Comparison of ENCODE assay signal across 23 cellular contexts in the genomic region with DNA sequence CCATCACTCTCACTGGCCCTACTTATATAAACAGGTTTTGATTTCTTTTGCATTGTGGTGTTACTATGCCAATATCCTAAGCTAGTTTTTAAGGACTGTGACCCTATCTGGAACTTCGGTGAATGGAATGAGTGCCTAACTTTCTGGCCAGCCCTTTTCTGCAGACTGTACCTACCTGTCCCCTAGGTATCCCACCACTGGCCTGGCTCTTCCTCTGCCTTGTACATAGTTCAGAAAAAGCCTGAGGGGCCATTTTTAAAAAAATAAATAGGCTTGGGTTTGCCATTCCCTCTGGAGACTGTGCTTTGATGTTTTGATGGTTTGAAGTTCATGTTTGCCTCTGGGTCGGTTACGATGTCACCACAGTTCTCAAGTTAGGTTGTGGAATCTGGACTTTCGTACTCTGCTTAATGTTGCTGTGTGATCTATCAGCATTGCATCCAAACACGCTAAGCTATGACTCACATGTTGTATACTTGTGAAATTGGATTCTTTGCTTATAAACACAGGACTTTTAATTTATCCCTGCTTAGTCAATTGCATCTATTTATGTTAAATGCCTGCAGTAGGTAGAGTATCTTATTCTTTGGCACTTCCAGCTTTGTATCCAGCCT.
DNase-seq lines count a peak whose midpoint lies in the region; ATAC-seq, FAIRE-seq and TF ChIP-seq lines count a peak whose summit lies in the region.
"Had no signal": no experiment of that assay in that cellular context is flagged by ENCODE, and none has a peak within 500 bp of the region (broad histone marks: within the 10 kb centered on the region; RNA-seq: fewer than 3 reads in every experiment).

No MANE protein-coding gene starts in this region.

- H3K4me2 ChIP-seq in A549 (peak overlapping the region; percentile 43), hepatocyte (peak overlapping the region; percentile 1), Karpas-422 (ENCODE audit: low read depth, low read length, poor library complexity, severe bottlenecking) (no peak overlapping the region)

- intact Hi-C loops in dorsolateral prefrontal cortex (cut with DNase I) (no loop called here), natural killer cell (cut with micrococcal nuclease) (no loop called here)

- H3K9me3 ChIP-seq in A549 = no peaks in the 10 kb centered on the region
- H3K9me3 ChIP-seq in adipocyte (ENCODE audit: control insufficient read depth, low read length) = no peaks in the 10 kb centered on the region
- no peaks in the 10 kb centered on the region for H3K9me3 ChIP-seq in hepatocyte (ENCODE audit: low read depth)
- peaks cover 19% of the 10 kb centered on the region for H3K9me3 ChIP-seq in Karpas-422 (ENCODE audit: low read length)
- H3K9me3 ChIP-seq: psoas muscle had no signal

- H2AFZ ChIP-seq in hepatocyte = no peak overlapping the region
- H2AFZ ChIP-seq in Karpas-422 (ENCODE audit: low read length) = no peak overlapping the region

- FAIRE-seq in A549 (lab: Jason Lieb, UNC) = no peak

- H3K36me3 ChIP-seq in adipocyte (ENCODE audit: control insufficient read depth, insufficient read depth, low read length, severe bottlenecking) (no peaks in the 10 kb centered on the region), hepatocyte (replicated peaks; ENCODE audit: insufficient read depth, low read depth) (no peaks in the 10 kb centered on the region), Karpas-422 (ENCODE audit: insufficient read depth, low read length) (no peaks in the 10 kb centered on the region; the same call in 1 of the 2 replicates)
- H3K36me3 ChIP-seq: WERI-Rb-1 had no signal

- WGBS in A549 (ENCODE audit: missing lambda C conversion rate) = 28% methylated on average over 5 of the region's 5 CpGs
- 40% methylated on average over 5 of the region's 5 CpGs for WGBS in hepatocyte (ENCODE audit: low lambda C conversion rate, missing lambda C conversion rate)

- peaks cover 0 to 14% of the 10 kb centered on the region in 2 donors for H3K9me3 Mint-ChIP-seq in natural killer cell
- no peaks in the 10 kb centered on the region for H3K9me3 Mint-ChIP-seq in stimulated activated naive CD8-positive, alpha-beta T cell treated with anti-CD3 and anti-CD28 coated beads, Interleukin-15, amount 100 ng/mL, for 72 hours

- H3K4me3 ChIP-seq in A549 = no peak overlapping the region
- no peak overlapping the region for H3K4me3 ChIP-seq in adipocyte (ENCODE audit: low read length)
- H3K4me3 ChIP-seq in hepatocyte = no peak overlapping the region
- H3K4me3 ChIP-seq in dorsolateral prefrontal cortex = no peak overlapping the region
- H3K4me3 ChIP-seq in Karpas-422 (ENCODE audit: low read length) = no peak overlapping the region
- H3K4me3 ChIP-seq: psoas muscle had no signal

- no peak for TF ChIP-seq EP300 in A549 (IDR thresholded peaks at IDR 0.05)

- H3K27me3 Mint-ChIP-seq in natural killer cell (ENCODE audit: low read depth in 2 of 2) = no peaks in the 10 kb centered on the region
- H3K27me3 Mint-ChIP-seq in stimulated activated naive CD8-positive, alpha-beta T cell treated with anti-CD3 and anti-CD28 coated beads, Interleukin-15, amount 100 ng/mL, for 72 hours = no peaks in the 10 kb centered on the region
- H3K27me3 Mint-ChIP-seq: T-helper 17 cell had no signal

- no peak for TF ChIP-seq POLR2A in A549 (IDR thresholded peaks at IDR 0.05; ENCODE audit: low read length)

- H3K27ac Mint-ChIP-seq in natural killer cell = no peak overlapping the region
- H3K27ac Mint-ChIP-seq in stimulated activated naive CD8-positive, alpha-beta T cell treated with anti-CD3 and anti-CD28 coated beads, Interleukin-15, amount 100 ng/mL, for 72 hours = no peak overlapping the region
- H3K27ac Mint-ChIP-seq: CD14-positive monocyte, H9, T-helper 17 cell had no signal

- CTCF ChIA-PET in A549 (lab: Yijun Ruan, JAX) = no interaction called here

- no peaks in the 10 kb centered on the region for H3K9me2 ChIP-seq in hepatocyte (replicated peaks; ENCODE audit: insufficient read depth)
- no peaks in the 10 kb centered on the region for H3K9me2 ChIP-seq in Karpas-422 (replicated peaks; ENCODE audit: insufficient read depth, low read length)

- H3K36me3 Mint-ChIP-seq in natural killer cell = peaks cover 8% of the 10 kb centered on the region
- H3K36me3 Mint-ChIP-seq: CD14-positive monocyte had no signal

- H3K27me3 ChIP-seq in adipocyte (replicated peaks; ENCODE audit: control insufficient read depth, insufficient read depth, low read length) = no peaks in the 10 kb centered on the region
- no peaks in the 10 kb centered on the region for H3K27me3 ChIP-seq in hepatocyte
- no peaks in the 10 kb centered on the region for H3K27me3 ChIP-seq in dorsolateral prefrontal cortex
- no peaks in the 10 kb centered on the region for H3K27me3 ChIP-seq in Karpas-422 (ENCODE audit: low read length)

- H3K27ac ChIP-seq in A549 = no peak overlapping the region
- H3K27ac ChIP-seq in hepatocyte = peak overlapping the region; percentile 73
- H3K27ac ChIP-seq in dorsolateral prefrontal cortex = no peak overlapping the region
- no peak overlapping the region for H3K27ac ChIP-seq in Karpas-422 (ENCODE audit: low read length)
- H3K27ac ChIP-seq: psoas muscle, WERI-Rb-1 had no signal

- H4K20me1 ChIP-seq in hepatocyte (ENCODE audit: insufficient read depth, poor library complexity, severe bottlenecking) (no peaks in the 10 kb centered on the region), Karpas-422 (ENCODE audit: insufficient read depth, low read depth, low read length) (no peaks in the 10 kb centered on the region)

- no peaks in the 10 kb centered on the region for H3K79me2 ChIP-seq in hepatocyte
- no peaks in the 10 kb centered on the region for H3K79me2 ChIP-seq in Karpas-422 (ENCODE audit: low read length)

- no peak overlapping the region for H3K4me3 Mint-ChIP-seq in natural killer cell
- no peak overlapping the region for H3K4me3 Mint-ChIP-seq in stimulated activated naive CD8-positive, alpha-beta T cell treated with anti-CD3 and anti-CD28 coated beads, Interleukin-15, amount 100 ng/mL, for 72 hours
- H3K4me3 Mint-ChIP-seq: CD14-positive monocyte, H9, T-helper 17 cell had no signal

- TF ChIP-seq RAD21 in A549 (conservative IDR thresholded peaks at IDR 0.05 in 1 of 2, IDR thresholded peaks at IDR 0.05 in 1 of 2) = no peak

- DNase-seq in A549 (ENCODE audit: low read depth in 1 of 2, low spot score in 1 of 2) = peak in 1 of 2 experiments; percentile 40
- DNase-seq in HCEC 1CT = peak; percentile 42
- peak; percentile 75 for DNase-seq in adipocyte (ENCODE audit: low read depth)
- peak; percentile 71 for DNase-seq in hepatocyte (ENCODE audit: low spot score)
- DNase-seq in dorsolateral prefrontal cortex = no peak
- no peak for DNase-seq in Karpas-422
- DNase-seq in natural killer cell = no peak
- DNase-seq in stimulated activated naive CD8-positive, alpha-beta T cell treated with anti-CD3 and anti-CD28 coated beads, Interleukin-15, amount 100 ng/mL, for 72 hours = no peak
- DNase-seq: 8988T; activated CD4-positive, alpha-beta T cell treated with anti-CD3 and anti-CD28 coated beads, Interleukin-2, amount 50 U/mL, for 4 hours; amygdala; DMS 273 treated with DMSO at 0.1 percent for 48 hours; effector memory CD4-positive, alpha-beta T cell; H9; kidney glomerular epithelial cell; midbrain; NCI-H1417 treated with DMSO at 0.1 percent for 48 hours; OCI-M1; psoas muscle; substantia nigra; T-helper 17 cell; WERI-Rb-1 had no signal

- H3K4me1 ChIP-seq in A549 (no peaks in the 10 kb centered on the region), adipocyte (ENCODE audit: control insufficient read depth, insufficient read depth, low read length) (no peaks in the 10 kb centered on the region), hepatocyte (ENCODE audit: insufficient read depth) (peaks cover 42% of the 10 kb centered on the region), Karpas-422 (ENCODE audit: low read length) (no peaks in the 10 kb centered on the region)
- H3K4me1 ChIP-seq: psoas muscle had no signal

- TF ChIP-seq CTCF in A549 (IDR thresholded peaks at IDR 0.05) (no peak), hepatocyte (IDR thresholded peaks at IDR 0.05; ENCODE audit: poor library complexity) (no peak), dorsolateral prefrontal cortex (IDR thresholded peaks at IDR 0.05 in 54 of 56, conservative IDR thresholded peaks at IDR 0.05 in 2 of 56; ENCODE audit: low read depth in 1 of 56, partially characterized antibody in 56 of 56) (no peak), natural killer cell (IDR thresholded peaks at IDR 0.05) (no peak)

- no peaks in the 10 kb centered on the region for H3K4me1 Mint-ChIP-seq in natural killer cell
- H3K4me1 Mint-ChIP-seq in stimulated activated naive CD8-positive, alpha-beta T cell treated with anti-CD3 and anti-CD28 coated beads, Interleukin-15, amount 100 ng/mL, for 72 hours = no peaks in the 10 kb centered on the region
- H3K4me1 Mint-ChIP-seq: CD14-positive monocyte, T-helper 17 cell had no signal

- H3K9ac ChIP-seq in adipocyte (ENCODE audit: low read length) (no peak overlapping the region), Karpas-422 (ENCODE audit: low read length) (no peak overlapping the region)

- ATAC-seq in A549 (peak in 1 of 2 experiments; percentile 51; a peak in 4 of 6 replicates), natural killer cell (no peak)
- ATAC-seq in stimulated activated naive CD8-positive, alpha-beta T cell treated with anti-CD3 and anti-CD28 coated beads, Interleukin-15, amount 100 ng/mL, for 72 hours = no peak
- ATAC-seq: psoas muscle, T-helper 17 cell had no signal

- POLR2A ChIA-PET in A549 (lab: Yijun Ruan, JAX) = no interaction called here

TF ChIP-seq in A549, 52 proteins besides CTCF, POLR2A, EP300 and RAD21:
- no peak for TF ChIP-seq RNF2 (IDR thresholded peaks at IDR 0.05; ENCODE audit: borderline replicate concordance, low read depth)
- TF ChIP-seq, protein P1, sequence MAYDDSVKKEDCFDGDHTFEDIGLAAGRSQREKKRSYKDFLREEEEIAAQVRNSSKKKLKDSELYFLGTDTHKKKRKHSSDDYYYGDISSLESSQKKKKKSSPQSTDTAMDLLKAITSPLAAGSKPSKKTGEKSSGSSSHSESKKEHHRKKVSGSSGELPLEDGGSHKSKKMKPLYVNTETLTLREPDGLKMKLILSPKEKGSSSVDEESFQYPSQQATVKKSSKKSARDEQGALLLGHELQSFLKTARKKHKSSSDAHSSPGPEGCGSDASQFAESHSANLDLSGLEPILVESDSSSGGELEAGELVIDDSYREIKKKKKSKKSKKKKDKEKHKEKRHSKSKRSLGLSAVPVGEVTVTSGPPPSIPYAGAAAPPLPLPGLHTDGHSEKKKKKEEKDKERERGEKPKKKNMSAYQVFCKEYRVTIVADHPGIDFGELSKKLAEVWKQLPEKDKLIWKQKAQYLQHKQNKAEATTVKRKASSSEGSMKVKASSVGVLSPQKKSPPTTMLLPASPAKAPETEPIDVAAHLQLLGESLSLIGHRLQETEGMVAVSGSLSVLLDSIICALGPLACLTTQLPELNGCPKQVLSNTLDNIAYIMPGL (CRISPR knock-in tag; IDR thresholded peaks at IDR 0.05; ENCODE audit: borderline replicate concordance) = no peak
TF ChIP-seq in A549: peak in this region for 0.

Comparison
In these comparisons a context has a peak if more than half of its experiments do, and no peak if none do; other contexts are left out.
1. DNase-seq: peak in HCEC 1CT (single experiment), adipocyte (single experiment) and hepatocyte (single experiment); none in dorsolateral prefrontal cortex (0 of 10), Karpas-422 (single experiment), natural killer cell (single experiment) and stimulated activated naive CD8-positive, alpha-beta T cell treated with anti-CD3 and anti-CD28 coated beads, Interleukin-15, amount 100 ng/mL, for 72 hours (0 of 2).